Comparison of ENCODE assay signal across 16 cellular contexts in the genomic region with DNA sequence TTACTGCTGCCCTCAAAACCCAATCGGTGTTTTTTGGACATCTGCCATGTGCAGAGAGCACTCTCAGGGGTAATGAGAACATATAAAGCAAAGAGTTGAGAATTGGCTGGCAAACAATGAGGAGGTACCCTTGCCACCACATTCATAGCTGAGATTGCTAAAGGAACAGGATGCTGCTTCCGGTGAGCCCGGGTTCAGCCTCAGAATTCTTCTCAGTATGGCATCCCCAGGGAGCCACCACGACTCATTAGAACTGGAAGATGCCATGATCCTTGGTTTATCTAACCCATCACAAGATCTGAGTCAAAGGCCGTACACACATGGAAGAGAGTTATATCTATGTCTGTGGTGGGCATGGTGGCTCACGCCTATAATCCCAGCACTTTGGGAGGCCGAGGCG.
DNase-seq lines count a peak whose midpoint lies in the region; ATAC-seq and TF ChIP-seq lines count a peak whose summit lies in the region.
"Had no signal": no experiment of that assay in that cellular context is flagged by ENCODE, and none has a peak within 500 bp of the region (broad histone marks: within the 10 kb centered on the region; RNA-seq: fewer than 3 reads in every experiment).

No MANE protein-coding gene starts in this region.

- CTCF ChIA-PET in AG04450 (lab: Charles Lee) (no interaction called here), IMR-90 (lab: Yijun Ruan, JAX) (interaction anchor here (0.6 kb wide), 1 partner anchor 183 kb away, joined by 3 read pairs; no protein-coding TSS in a partner anchor)

- peak overlapping the region; percentile 3; the same call in 1 of the 2 replicates for H3K18ac ChIP-seq in IMR-90 (ENCODE audit: low read depth, low read length)
- H3K18ac ChIP-seq in mesenchymal stem cell (ENCODE audit: low read depth in 1 of 2, low read length in 2 of 2) = no peak overlapping the region

- H4K91ac ChIP-seq in IMR-90 (ENCODE audit: insufficient read depth, low read depth, low read length) (peak overlapping the region; percentile 13; the same call in 1 of the 2 replicates), mesenchymal stem cell (ENCODE audit: low read length) (no peak overlapping the region)

- peak overlapping the region; percentile 49; the same call in 1 of the 2 replicates for H4K5ac ChIP-seq in IMR-90 (ENCODE audit: low read depth, low read length)

- H3K4me3 Mint-ChIP-seq in T-helper 17 cell = peak overlapping the region; percentile 31
- H3K4me3 Mint-ChIP-seq: immature natural killer cell; nephron; stimulated activated naive CD8-positive, alpha-beta T cell treated with anti-CD3 and anti-CD28 coated beads, Interleukin-15, Interleukin-2, amounts not matched to agents 100 ng/mL and 50 ng/mL, for 24 hours had no signal

- WGBS in IMR-90 (ENCODE audit: extremely low coverage in 2 of 2, insufficient read length in 1 of 2), 2 experiments = no CpG with 5 or more reads among the region's 8 CpGs
- 94% methylated on average over 8 of the region's 8 CpGs for WGBS in mesenchymal stem cell

- peaks cover 8% of the 10 kb centered on the region for H3K36me3 Mint-ChIP-seq in T-helper 17 cell (ENCODE audit: low read depth)

- no peak overlapping the region for H2AK9ac ChIP-seq in IMR-90 (replicated peaks; ENCODE audit: low read depth, low read length, poor library complexity)

- dilution Hi-C loops in IMR-90 (cut with HindIII; ENCODE audit: low sequenced_read_pairs, unreplicated experiment) = no loop called here

- H2BK20ac ChIP-seq in IMR-90 (ENCODE audit: low read depth, low read length) = no peak overlapping the region

- H3K56ac ChIP-seq in IMR-90 (ENCODE audit: extremely low read depth, insufficient read depth, low read length) = peak overlapping the region; percentile 20; the same call in 1 of the 2 replicates

- ATAC-seq in IMR-90 (ENCODE audit: low read depth) (no peak), T-helper 17 cell (no peak), HG03442 (IDR thresholded peaks at IDR 0.05; ENCODE audit: unreplicated experiment) (no peak)
- ATAC-seq: activated CD4-positive, CD25-positive, alpha-beta regulatory T cell treated with anti-CD3 and anti-CD28 coated beads, Interleukin-2, amount 50 U/mL, for 24 hours; GM12878 had no signal

- intact Hi-C loops in IMR-90 (cut with micrococcal nuclease) = no loop called here

- H2AFZ ChIP-seq in IMR-90 (replicated peaks; ENCODE audit: low read length, poor library complexity) (no peak overlapping the region), mesenchymal stem cell (ENCODE audit: low read depth, low read length) (no peak overlapping the region)

- H3K9ac ChIP-seq in IMR-90 (ENCODE audit: low read depth, low read length) = 0 out of 2 replicates have a peak overlapping the region, but pooled peaks have one; percentile 18
- H3K9ac ChIP-seq in mesenchymal stem cell (ENCODE audit: low read length) = no peak overlapping the region

- TF ChIP-seq RAD21 in IMR-90 (IDR thresholded peaks at IDR 0.05; ENCODE audit: low read length) = no peak

- H3K4me1 ChIP-seq in IMR-90 (ENCODE audit: control insufficient read depth, insufficient read depth, low read length) = peaks cover 49% of the 10 kb centered on the region
- H3K4me1 ChIP-seq in mesenchymal stem cell (ENCODE audit: control insufficient read depth, insufficient read depth, low read depth, low read length) = peaks cover 16% of the 10 kb centered on the region

- DNase-seq in AG04450 (ENCODE audit: low read depth, low spot score) = no peak
- DNase-seq in IMR-90 = no peak
- no peak for DNase-seq in T-helper 17 cell
- no peak for DNase-seq in mesenchymal stem cell
- no peak for DNase-seq in iPS-NIHi7 (ENCODE audit: extremely low spot score)
- no peak for DNase-seq in activated gamma-delta T cell treated with Interleukin-2 at 50 U/mL for 16 hours
- no peak for DNase-seq in NCI-H82 (lab: John Stamatoyannopoulos, UW)
- DNase-seq: amygdala, immature natural killer cell, NCI-H1048, RPMI8226 had no signal

- H3K4ac ChIP-seq in IMR-90 (ENCODE audit: low read depth, low read length) = peak overlapping the region; percentile 76
- H3K4ac ChIP-seq in mesenchymal stem cell (ENCODE audit: low read depth in 1 of 2, low read length in 2 of 2) = no peak overlapping the region

- H3K14ac ChIP-seq in IMR-90 (replicated peaks; ENCODE audit: low read depth, low read length) (peak overlapping the region; percentile 69), mesenchymal stem cell (ENCODE audit: low read length in 2 of 2) (no peak overlapping the region)

- H3K23ac ChIP-seq in IMR-90 (ENCODE audit: low read depth, low read length) (peak overlapping the region; percentile 21; the same call in 1 of the 2 replicates), mesenchymal stem cell (ENCODE audit: low read length in 2 of 2) (no peak overlapping the region)

- H3K36me3 ChIP-seq in IMR-90 (ENCODE audit: control insufficient read depth, insufficient read depth, low read length) = peaks cover 72% of the 10 kb centered on the region
- peaks cover 33 to 89% of the 10 kb centered on the region in 2 experiments for H3K36me3 ChIP-seq in mesenchymal stem cell (ENCODE audit: control insufficient read depth in 1 of 2, insufficient read depth in 2 of 2, low read depth in 1 of 2, low read length in 2 of 2)

- H2BK12ac ChIP-seq in mesenchymal stem cell (ENCODE audit: low read length in 2 of 2) = no peak overlapping the region

- H3K27me3 Mint-ChIP-seq in T-helper 17 cell = no peaks in the 10 kb centered on the region
- H3K27me3 Mint-ChIP-seq: stimulated activated naive CD8-positive, alpha-beta T cell treated with anti-CD3 and anti-CD28 coated beads, Interleukin-15, Interleukin-2, amounts not matched to agents 100 ng/mL and 50 ng/mL, for 24 hours had no signal

- H2BK15ac ChIP-seq in IMR-90 (ENCODE audit: low read depth, low read length) = no peak overlapping the region
- H2BK15ac ChIP-seq in mesenchymal stem cell (ENCODE audit: low read depth, poor library complexity, severe bottlenecking) = no peak overlapping the region

- H4K8ac ChIP-seq in IMR-90 (ENCODE audit: low read depth in 2 of 2, low read length in 2 of 2) (peak overlapping the region; percentile 55 to 56; a peak in 2 of 4 replicates), mesenchymal stem cell (ENCODE audit: low read length) (no peak overlapping the region)

- H3K4me2 ChIP-seq in IMR-90 (ENCODE audit: low read depth, low read length) (no peak overlapping the region), mesenchymal stem cell (ENCODE audit: low read length, poor library complexity, severe bottlenecking) (no peak overlapping the region)

- H2AK5ac ChIP-seq in IMR-90 (ENCODE audit: low read depth, low read length) (peak overlapping the region; percentile 78), mesenchymal stem cell (ENCODE audit: low read length, severe bottlenecking) (no peak overlapping the region)

- H2BK120ac ChIP-seq in IMR-90 (ENCODE audit: low read depth, low read length) (peak overlapping the region; percentile 42), mesenchymal stem cell (ENCODE audit: low read depth, low read length) (no peak overlapping the region)

- TF ChIP-seq CTCF in AG04450 (IDR thresholded peaks at IDR 0.05; ENCODE audit: low read depth, low read length) = no peak
- no peak for TF ChIP-seq CTCF in IMR-90 (conservative IDR thresholded peaks at IDR 0.05; ENCODE audit: low read depth, low read length)

- H3K27ac Mint-ChIP-seq in T-helper 17 cell = peak overlapping the region; percentile 51
- H3K27ac Mint-ChIP-seq: stimulated activated naive CD8-positive, alpha-beta T cell treated with anti-CD3 and anti-CD28 coated beads, Interleukin-15, Interleukin-2, amounts not matched to agents 100 ng/mL and 50 ng/mL, for 24 hours had no signal

- no peaks in the 10 kb centered on the region for H3K9me3 ChIP-seq in AG04450 (ENCODE audit: control insufficient read depth, insufficient read depth, low read length)
- H3K9me3 ChIP-seq in IMR-90 (ENCODE audit: control insufficient read depth, insufficient read depth, low read length) = no peaks in the 10 kb centered on the region
- no peaks in the 10 kb centered on the region for H3K9me3 ChIP-seq in T-helper 17 cell (ENCODE audit: control insufficient read depth, low read length, poor library complexity, severe bottlenecking)
- no peaks in the 10 kb centered on the region for H3K9me3 ChIP-seq in mesenchymal stem cell (ENCODE audit: control insufficient read depth, low read length)

- BruUV-seq in IMR-90 (replicated peaks; lab: Mats Ljungman, UMichigan) = no TSS peak

- H4K20me1 ChIP-seq in IMR-90 (ENCODE audit: insufficient read depth, low read length) = peaks cover 43% of the 10 kb centered on the region

- in situ Hi-C loops in IMR-90 (cut with MboI; ENCODE audit: low sequenced_read_pairs) = loop anchor here (25.0 kb wide), 1 partner anchor 1061 kb away; a partner anchor contains a TSS

- POLR2A ChIA-PET in AG04450 (lab: Yijun Ruan, JAX) = interaction anchor here (1.2 to 1.5 kb wide), 2 partner anchors 29 to 169 kb away, joined by 3 read pairs; no protein-coding TSS in a partner anchor
- POLR2A ChIA-PET in IMR-90 (lab: Charles Lee; ENCODE audit: unreplicated experiment) = no interaction called here

- H3K27me3 ChIP-seq in AG04450 (ENCODE audit: control insufficient read depth, insufficient read depth, low read length) = no peaks in the 10 kb centered on the region
- H3K27me3 ChIP-seq in IMR-90 (ENCODE audit: control insufficient read depth, insufficient read depth, low read length) = no peaks in the 10 kb centered on the region
- H3K27me3 ChIP-seq in mesenchymal stem cell (ENCODE audit: control insufficient read depth in 1 of 2, insufficient read depth in 1 of 2, low read length in 2 of 2) = no peaks in the 10 kb centered on the region

- H3K27ac ChIP-seq in AG04450 (ENCODE audit: low read depth, low read length) = peak overlapping the region; percentile 78
- peak overlapping the region; percentile 74 for H3K27ac ChIP-seq in IMR-90 (ENCODE audit: insufficient read depth, low read length)
- peak overlapping the region; percentile 58 for H3K27ac ChIP-seq in mesenchymal stem cell (ENCODE audit: low read length, poor library complexity, severe bottlenecking)

- peaks cover 33% of the 10 kb centered on the region for H3K9me1 ChIP-seq in IMR-90 (ENCODE audit: insufficient read depth, low read length)

- H2BK5ac ChIP-seq in IMR-90 (ENCODE audit: low read depth, low read length, poor library complexity, severe bottlenecking) (peak overlapping the region; percentile 96), mesenchymal stem cell (ENCODE audit: low read depth, low read length, poor library complexity, severe bottlenecking) (no peak overlapping the region)

- no peak overlapping the region for H3K4me3 ChIP-seq in AG04450 (ENCODE audit: low read depth, low read length)
- H3K4me3 ChIP-seq in IMR-90 (ENCODE audit: insufficient read depth, low read depth, low read length) = no peak overlapping the region
- no peak overlapping the region for H3K4me3 ChIP-seq in mesenchymal stem cell (ENCODE audit: insufficient read depth in 1 of 2, low read depth in 1 of 2, low read length in 2 of 2)
- H3K4me3 ChIP-seq: GM12878 had no signal

- TF ChIP-seq POLR2A in IMR-90 (IDR thresholded peaks at IDR 0.05; ENCODE audit: low read depth, low read length) = no peak

- peaks cover 24% of the 10 kb centered on the region for H3K4me1 Mint-ChIP-seq in T-helper 17 cell

- H3K79me1 ChIP-seq in IMR-90 (ENCODE audit: low read depth in 1 of 2, low read length in 2 of 2) = peaks cover 22 to 71% of the 10 kb centered on the region in 2 experiments
- peaks cover 19% of the 10 kb centered on the region for H3K79me1 ChIP-seq in mesenchymal stem cell (replicated peaks; ENCODE audit: low read length, poor library complexity, severe bottlenecking)
